In genomic region chr15:29098652-29099051, GRCh38 we compare ENCODE assay signal across 31 cellular contexts.
"Had no signal": no experiment of that assay in that cellular context is flagged by ENCODE, and none has a peak within 500 bp of the region (broad histone marks: within the 10 kb centered on the region; RNA-seq: fewer than 3 reads in every experiment).

No MANE protein-coding gene starts in this region.

- H3K4me1 ChIP-seq: body of pancreas, colonic mucosa had no signal

- H3K27me3 ChIP-seq: adrenal gland, body of pancreas, colonic mucosa, gastroesophageal sphincter had no signal

- H3K4me3 Mint-ChIP-seq: activated B cell treated with CpG ODN at 0.5 μM for 24 hours; activated CD8-positive, alpha-beta memory T cell treated with anti-CD3 and anti-CD28 coated beads, Interleukin-2, amount 10 ng/mL, durations not matched to agents 7 days and 5 days; activated CD8-positive, alpha-beta T cell treated with anti-CD3 and anti-CD28 coated beads, Interleukin-2, amount 10 ng/mL, durations not matched to agents 7 days and 5 days; activated naive CD4-positive, alpha-beta T cell treated with anti-CD3 and anti-CD28 coated beads for 36 hours; activated naive CD4-positive, alpha-beta T cell treated with anti-CD3 and anti-CD28 coated beads, Interleukin-2, amount 50 U/mL, for 24 hours; activated naive CD8-positive, alpha-beta T cell treated with anti-CD3 and anti-CD28 coated beads for 36 hours; activated naive CD8-positive, alpha-beta T cell treated with anti-CD3 and anti-CD28 coated beads, Interleukin-2, amount 50 U/mL, for 24 hours; activated T-helper 1 cell treated with anti-CD3 and anti-CD28 coated beads, Interleukin-12 subunit alpha, Interleukin-12 subunit beta, Interleukin-2, Interleukin-4 antibody, amounts not matched to agents 30 ng/mL and 10 ng/mL and 1 ng/mL, durations not matched to agents 14 hours and 24 hours and 36 hours; T-helper 17 cell; T-helper 2 cell treated with Interferon-gamma antibody and Interleukin-4, amounts not matched to agents 5 μg/mL and 100 μg/mL, for 36 hours had no signal

- H3K4me1 Mint-ChIP-seq: activated B cell treated with CpG ODN at 0.5 μM for 24 hours; activated naive CD8-positive, alpha-beta T cell treated with anti-CD3 and anti-CD28 coated beads, Interleukin-2, amount 50 U/mL, for 24 hours had no signal

- H3K27me3 Mint-ChIP-seq: activated CD8-positive, alpha-beta memory T cell treated with anti-CD3 and anti-CD28 coated beads, Interleukin-2, amount 10 ng/mL, durations not matched to agents 7 days and 5 days; activated naive CD4-positive, alpha-beta T cell treated with anti-CD3 and anti-CD28 coated beads, Interleukin-2, amount 50 U/mL, for 24 hours; activated naive CD8-positive, alpha-beta T cell treated with anti-CD3 and anti-CD28 coated beads for 36 hours; activated naive CD8-positive, alpha-beta T cell treated with anti-CD3 and anti-CD28 coated beads, Interleukin-2, amount 50 U/mL, for 24 hours; T-helper 17 cell had no signal

- H3K27ac Mint-ChIP-seq: activated B cell treated with CpG ODN at 0.5 μM for 24 hours; activated CD8-positive, alpha-beta memory T cell treated with anti-CD3 and anti-CD28 coated beads, Interleukin-2, amount 10 ng/mL, durations not matched to agents 7 days and 5 days; activated CD8-positive, alpha-beta T cell treated with anti-CD3 and anti-CD28 coated beads, Interleukin-2, amount 10 ng/mL, durations not matched to agents 7 days and 5 days; activated naive CD4-positive, alpha-beta T cell treated with anti-CD3 and anti-CD28 coated beads for 36 hours; activated naive CD4-positive, alpha-beta T cell treated with anti-CD3 and anti-CD28 coated beads, Interleukin-2, amount 50 U/mL, for 24 hours; activated naive CD8-positive, alpha-beta T cell treated with anti-CD3 and anti-CD28 coated beads for 36 hours; activated naive CD8-positive, alpha-beta T cell treated with anti-CD3 and anti-CD28 coated beads, Interleukin-2, amount 50 U/mL, for 24 hours; activated T-helper 1 cell treated with anti-CD3 and anti-CD28 coated beads, Interleukin-12 subunit alpha, Interleukin-12 subunit beta, Interleukin-2, Interleukin-4 antibody, amounts not matched to agents 30 ng/mL and 10 ng/mL and 1 ng/mL, durations not matched to agents 14 hours and 24 hours and 36 hours; activated T-helper 2 cell treated with anti-CD3 and anti-CD28 coated beads, Interferon-gamma antibody, Interleukin-2, Interleukin-4, amounts not matched to agents 10 μg/mL and 5 μg/mL and 100 μg/mL, durations not matched to agents 14 hours and 24 hours and 36 hours; T-helper 17 cell; T-helper 2 cell treated with Interferon-gamma antibody and Interleukin-4, amounts not matched to agents 5 μg/mL and 100 μg/mL, for 36 hours had no signal

- H3K36me3 ChIP-seq: adrenal gland, colonic mucosa, esophagus squamous epithelium, gastroesophageal sphincter had no signal

- H3K4me3 ChIP-seq: adrenal gland, body of pancreas, colonic mucosa, esophagus squamous epithelium, gastroesophageal sphincter had no signal

- H3K9me3 Mint-ChIP-seq: activated B cell treated with CpG ODN at 0.5 μM for 24 hours; activated naive CD4-positive, alpha-beta T cell treated with anti-CD3 and anti-CD28 coated beads for 36 hours; activated naive CD4-positive, alpha-beta T cell treated with anti-CD3 and anti-CD28 coated beads, Interleukin-2, amount 50 U/mL, for 24 hours; activated naive CD8-positive, alpha-beta T cell treated with anti-CD3 and anti-CD28 coated beads for 36 hours; activated naive CD8-positive, alpha-beta T cell treated with anti-CD3 and anti-CD28 coated beads, Interleukin-2, amount 50 U/mL, for 24 hours; activated T-helper 1 cell treated with anti-CD3 and anti-CD28 coated beads, Interleukin-12 subunit alpha, Interleukin-12 subunit beta, Interleukin-2, Interleukin-4 antibody, amounts not matched to agents 30 ng/mL and 10 ng/mL and 1 ng/mL, durations not matched to agents 14 hours and 24 hours and 36 hours; activated T-helper 2 cell treated with anti-CD3 and anti-CD28 coated beads, Interferon-gamma antibody, Interleukin-2, Interleukin-4, amounts not matched to agents 10 μg/mL and 5 μg/mL and 100 μg/mL, durations not matched to agents 14 hours and 24 hours and 36 hours; T-helper 2 cell treated with Interferon-gamma antibody and Interleukin-4, amounts not matched to agents 5 μg/mL and 100 μg/mL, for 36 hours had no signal

- H3K36me3 Mint-ChIP-seq: activated CD8-positive, alpha-beta memory T cell treated with anti-CD3 and anti-CD28 coated beads, Interleukin-2, amount 10 ng/mL, durations not matched to agents 7 days and 5 days; activated naive CD4-positive, alpha-beta T cell treated with anti-CD3 and anti-CD28 coated beads, Interleukin-2, amount 50 U/mL, for 24 hours had no signal

- H3K27ac ChIP-seq: adrenal gland, body of pancreas, colonic mucosa, epithelial cell of prostate, esophagus squamous epithelium, gastroesophageal sphincter, WERI-Rb-1 had no signal

- H3K9me3 ChIP-seq: adrenal gland, body of pancreas, colonic mucosa, esophagus squamous epithelium, gastroesophageal sphincter had no signal

- DNase-seq: activated B cell treated with CpG ODN at 0.5 μM for 24 hours; activated CD4-positive, alpha-beta T cell treated with anti-CD3 and anti-CD28 coated beads for 48 hours; activated CD4-positive, alpha-beta T cell treated with anti-CD3 and anti-CD28 coated beads, Interleukin-2, amount 50 U/mL, for 1 hour; activated CD4-positive, alpha-beta T cell treated with anti-CD3 and anti-CD28 coated beads, Interleukin-2, amount 50 U/mL, for 48 hours; activated CD8-positive, alpha-beta memory T cell treated with anti-CD3 and anti-CD28 coated beads, Interleukin-2, amount 10 ng/mL, durations not matched to agents 7 days and 5 days; activated CD8-positive, alpha-beta memory T cell treated with anti-CD3 and anti-CD28 coated beads, Interleukin-2, amount 50 U/mL, for 4 hours; activated CD8-positive, alpha-beta T cell treated with anti-CD3 and anti-CD28 coated beads, Interleukin-2, amount 10 ng/mL, durations not matched to agents 7 days and 5 days; activated effector memory CD4-positive, alpha-beta T cell treated with anti-CD3 and anti-CD28 coated beads, Interleukin-2, amount 50 U/mL, for 16 hours; activated naive CD4-positive, alpha-beta T cell treated with anti-CD3 and anti-CD28 coated beads for 36 hours; activated naive CD8-positive, alpha-beta T cell treated with anti-CD3 and anti-CD28 coated beads for 36 hours; activated naive CD8-positive, alpha-beta T cell treated with anti-CD3 and anti-CD28 coated beads, Interleukin-2, amount 50 U/mL, for 24 hours; activated T-cell treated with anti-CD3 and anti-CD28 coated beads, Interleukin-2, amount 50 U/mL, for 1 hour; activated T-cell treated with anti-CD3 and anti-CD28 coated beads, Interleukin-2, amount 50 U/mL, for 48 hours; adrenal gland; colonic mucosa; effector CD8-positive, alpha-beta T cell; esophagus squamous epithelium; foreskin melanocyte; T-helper 17 cell; T1000; WERI-Rb-1 had no signal

- ATAC-seq: activated CD4-positive, CD25-positive, alpha-beta regulatory T cell treated with anti-CD3 and anti-CD28 coated beads, Interleukin-2, amount 50 U/mL, for 24 hours; activated CD8-positive, alpha-beta memory T cell treated with anti-CD3 and anti-CD28 coated beads, Interleukin-2, amount 10 ng/mL, durations not matched to agents 7 days and 5 days; activated CD8-positive, alpha-beta T cell treated with anti-CD3 and anti-CD28 coated beads, Interleukin-2, amount 10 ng/mL, durations not matched to agents 7 days and 5 days; activated naive CD8-positive, alpha-beta T cell treated with anti-CD3 and anti-CD28 coated beads, Interleukin-2, amount 50 U/mL, for 24 hours; body of pancreas; gastroesophageal sphincter; T-helper 17 cell had no signal

- FAIRE-seq: endometrium, endothelial cell of umbilical vein had no signal
